In genomic region chr12:127640181-127640886, GRCh38 we compare ENCODE assay signal across 16 cellular contexts.
DNase-seq lines count a peak whose midpoint lies in the region; ATAC-seq, FAIRE-seq and TF ChIP-seq lines count a peak whose summit lies in the region.
"Had no signal": no experiment of that assay in that cellular context is flagged by ENCODE, and none has a peak within 500 bp of the region (broad histone marks: within the 10 kb centered on the region; RNA-seq: fewer than 3 reads in every experiment).

No MANE protein-coding gene starts in this region.

- ATAC-seq in IMR-90 (ENCODE audit: low read depth) (no peak), K562 (no peak), HG02885 (IDR thresholded peaks at IDR 0.05; ENCODE audit: poor library complexity, unreplicated experiment) (no peak)
- ATAC-seq: effector memory CD8-positive, alpha-beta T cell had no signal

- no CpG with 5 or more reads among the region's 6 CpGs for WGBS in IMR-90 (ENCODE audit: extremely low coverage in 2 of 2, insufficient read length in 1 of 2), 2 experiments
- 3% methylated on average over 6 of the region's 6 CpGs for WGBS in K562 (ENCODE audit: insufficient coverage, low coverage, missing lambda C conversion rate)
- WGBS in mesodermal cell (ENCODE audit: insufficient coverage in 2 of 2), 2 experiments: 69 to 89% methylated on average over 3 to 4 of the region's 6 CpGs

- CTCF ChIA-PET in IMR-90 (lab: Yijun Ruan, JAX): no interaction called here
- CTCF ChIA-PET in K562 (lab: Yijun Ruan, JAX; ENCODE audit: low intra/inter-chr PET ratio): no interaction called here

- H3K4ac ChIP-seq in IMR-90 (ENCODE audit: low read depth, low read length): 0 out of 2 replicates have a peak overlapping the region, but pooled peaks have one; percentile 20

- no peak overlapping the region for H2BK15ac ChIP-seq in IMR-90 (ENCODE audit: low read depth, low read length)

- H3K9me3 ChIP-seq in IMR-90 (ENCODE audit: control insufficient read depth, insufficient read depth, low read length): peaks cover 7% of the 10 kb centered on the region
- H3K9me3 ChIP-seq in K562 (replicated peaks; ENCODE audit: control insufficient read depth, insufficient read depth, low read depth, low read length): no peaks in the 10 kb centered on the region
- no peaks in the 10 kb centered on the region for H3K9me3 ChIP-seq in mesodermal cell (ENCODE audit: control insufficient read depth, low read length)
- H3K9me3 ChIP-seq: adrenal gland had no signal

- no peaks in the 10 kb centered on the region for H3K27me3 ChIP-seq in IMR-90 (ENCODE audit: control insufficient read depth, insufficient read depth, low read length)
- no peaks in the 10 kb centered on the region for H3K27me3 ChIP-seq in K562 (ENCODE audit: control insufficient read depth in 2 of 2, insufficient read depth in 2 of 2, low read length in 2 of 2)
- H3K27me3 ChIP-seq: adrenal gland had no signal

- dilution Hi-C loops in IMR-90 (cut with HindIII; ENCODE audit: low sequenced_read_pairs, unreplicated experiment): no loop called here

- intact Hi-C loops in IMR-90 (cut with micrococcal nuclease) (no loop called here), K562 (cut with micrococcal nuclease) (no loop called here)

- H3K79me1 ChIP-seq in IMR-90 (ENCODE audit: low read depth in 1 of 2, low read length in 2 of 2): no peaks in the 10 kb centered on the region

- no peak overlapping the region for H4K91ac ChIP-seq in IMR-90 (ENCODE audit: insufficient read depth, low read depth, low read length)

- H4K20me1 ChIP-seq in IMR-90 (ENCODE audit: insufficient read depth, low read length) (no peaks in the 10 kb centered on the region), K562 (replicated peaks; ENCODE audit: control insufficient read depth, insufficient read depth, low read length) (no peaks in the 10 kb centered on the region)

- no peak overlapping the region for H2BK5ac ChIP-seq in IMR-90 (ENCODE audit: low read depth, low read length, poor library complexity, severe bottlenecking)

- in situ Hi-C loops in IMR-90 (cut with MboI; ENCODE audit: low sequenced_read_pairs): no loop called here
- in situ Hi-C loops in K562 (cut with MboI): no loop called here

- TF ChIP-seq RAD21 in IMR-90 (IDR thresholded peaks at IDR 0.05; ENCODE audit: low read length): no peak
- TF ChIP-seq RAD21 in K562 (CRISPR knock-in tag; conservative IDR thresholded peaks at IDR 0.05 in 1 of 2, IDR thresholded peaks at IDR 0.05 in 1 of 2): no peak

- BruUV-seq in IMR-90 (replicated peaks; lab: Mats Ljungman, UMichigan) (no TSS peak), K562 (replicated peaks; lab: Mats Ljungman, UMichigan) (no TSS peak)

- H2AFZ ChIP-seq in IMR-90 (replicated peaks; ENCODE audit: low read length, poor library complexity) (no peak overlapping the region), K562 (ENCODE audit: low read depth, low read length) (no peak overlapping the region)

- no peak overlapping the region for H4K5ac ChIP-seq in IMR-90 (ENCODE audit: low read depth, low read length)

- no peaks in the 10 kb centered on the region for H3K79me2 ChIP-seq in K562 (ENCODE audit: control insufficient read depth, insufficient read depth, low read length)

- H2BK120ac ChIP-seq in IMR-90 (ENCODE audit: low read depth, low read length): no peak overlapping the region

- H3K36me3 ChIP-seq in IMR-90 (ENCODE audit: control insufficient read depth, insufficient read depth, low read length): no peaks in the 10 kb centered on the region
- H3K36me3 ChIP-seq in K562 (ENCODE audit: control insufficient read depth, insufficient read depth, low read length): no peaks in the 10 kb centered on the region
- H3K36me3 ChIP-seq in mesodermal cell (ENCODE audit: control insufficient read depth, insufficient read depth, low read length): no peaks in the 10 kb centered on the region
- H3K36me3 ChIP-seq: adrenal gland had no signal

- H3K4me2 ChIP-seq in IMR-90 (ENCODE audit: low read depth, low read length) (no peak overlapping the region), K562 (ENCODE audit: insufficient read depth, low read length) (no peak overlapping the region)

- H2BK20ac ChIP-seq in IMR-90 (ENCODE audit: low read depth, low read length): no peak overlapping the region; the same call in 1 of the 2 replicates

- H3K4me3 ChIP-seq in IMR-90 (ENCODE audit: insufficient read depth, low read depth, low read length): no peak overlapping the region
- H3K4me3 ChIP-seq in K562: no peak overlapping the region
- no peak overlapping the region for H3K4me3 ChIP-seq in mesodermal cell (ENCODE audit: extremely low read depth, insufficient read depth, low read length, poor library complexity, severe bottlenecking)
- H3K4me3 ChIP-seq: adrenal gland had no signal

- H3K18ac ChIP-seq in IMR-90 (ENCODE audit: low read depth, low read length): no peak overlapping the region

- FAIRE-seq in K562 (lab: Jason Lieb, UNC): no peak

- H3K56ac ChIP-seq in IMR-90 (ENCODE audit: extremely low read depth, insufficient read depth, low read length): no peak overlapping the region

- no peak for TF ChIP-seq CTCF in IMR-90 (conservative IDR thresholded peaks at IDR 0.05; ENCODE audit: low read depth, low read length)
- TF ChIP-seq CTCF in K562 (IDR thresholded peaks at IDR 0.05 in 2 of 3, conservative IDR thresholded peaks at IDR 0.05 in 1 of 3; ENCODE audit: insufficient read depth in 2 of 3, low read depth in 1 of 3, low read length in 3 of 3): no peak

- H3K9me1 ChIP-seq in IMR-90 (ENCODE audit: insufficient read depth, low read length) (no peaks in the 10 kb centered on the region), K562 (ENCODE audit: control insufficient read depth, insufficient read depth, low read length) (no peaks in the 10 kb centered on the region)

- TF ChIP-seq POLR2A in IMR-90 (IDR thresholded peaks at IDR 0.05; ENCODE audit: low read depth, low read length) (no peak), K562 (conservative IDR thresholded peaks at IDR 0.05) (no peak)

- POLR2A ChIA-PET in IMR-90 (lab: Charles Lee; ENCODE audit: unreplicated experiment) (no interaction called here), K562 (lab: Yijun Ruan, JAX) (no interaction called here)

- TF ChIP-seq EP300 in K562 (IDR thresholded peaks at IDR 0.05; ENCODE audit: low read length): no peak

- no peak overlapping the region for H3K14ac ChIP-seq in IMR-90 (replicated peaks; ENCODE audit: low read depth, low read length)

- H3K23ac ChIP-seq in IMR-90 (ENCODE audit: low read depth, low read length): no peak overlapping the region

- H3K4me1 ChIP-seq in IMR-90 (ENCODE audit: control insufficient read depth, insufficient read depth, low read length): peaks cover 3% of the 10 kb centered on the region; the same call in 1 of the 2 replicates
- no peaks in the 10 kb centered on the region for H3K4me1 ChIP-seq in K562 (replicated peaks in 1 of 2; ENCODE audit: control insufficient read depth in 2 of 2, insufficient read depth in 2 of 2, low read length in 2 of 2)
- H3K4me1 ChIP-seq in mesodermal cell (ENCODE audit: control insufficient read depth, insufficient read depth, low read length, poor library complexity, severe bottlenecking): no peaks in the 10 kb centered on the region
- H3K4me1 ChIP-seq: adrenal gland had no signal

- H2AK5ac ChIP-seq in IMR-90 (ENCODE audit: low read depth, low read length): 0 out of 2 replicates have a peak overlapping the region, but pooled peaks have one; percentile 27

- no peak overlapping the region for H2AK9ac ChIP-seq in IMR-90 (replicated peaks; ENCODE audit: low read depth, low read length, poor library complexity)

- H3K27ac ChIP-seq in IMR-90 (ENCODE audit: insufficient read depth, low read length) (no peak overlapping the region), K562 (ENCODE audit: extremely low read depth, low read depth, low read length) (no peak overlapping the region), mesodermal cell (ENCODE audit: low read depth, low read length, severe bottlenecking) (peak overlapping the region; percentile 74)
- H3K27ac ChIP-seq: adrenal gland had no signal

- H3K9ac ChIP-seq in IMR-90 (ENCODE audit: low read depth, low read length) (no peak overlapping the region), K562 (ENCODE audit: insufficient read depth in 1 of 2, low read depth in 2 of 2, low read length in 2 of 2) (no peak overlapping the region)

- no peak overlapping the region for H4K8ac ChIP-seq in IMR-90 (ENCODE audit: low read depth in 2 of 2, low read length in 2 of 2)

- peak; percentile 47 for DNase-seq in AG08396 (ENCODE audit: low spot score)
- DNase-seq in IMR-90: peak; percentile 57
- DNase-seq in K562 (ENCODE audit: extremely low read depth in 1 of 4, low spot score in 3 of 4): no peak
- DNase-seq in NK-92 (lab: John Stamatoyannopoulos, UW; ENCODE audit: unreplicated experiment): no peak
- no peak for DNase-seq in amniotic stem cell (lab: John Stamatoyannopoulos, UW)
- no peak for DNase-seq in DMS153 (lab: John Stamatoyannopoulos, UW)
- DNase-seq: activated CD4-positive, alpha-beta T cell treated with anti-CD3 and anti-CD28 coated beads, Interleukin-2, amount 10 ng/mL, durations not matched to agents 7 days and 5 days; activated CD8-positive, alpha-beta memory T cell treated with anti-CD3 and anti-CD28 coated beads, Interleukin-2, amount 50 U/mL, for 4 hours; activated effector memory CD4-positive, alpha-beta T cell treated with Interleukin-2 at 50 U/mL for 16 hours; CD8-positive, alpha-beta memory T cell; DMS79; effector memory CD8-positive, alpha-beta T cell; NCI-H524 treated with DMSO at 0.1 percent for 48 hours had no signal

TF ChIP-seq in IMR-90, 13 proteins besides CTCF, POLR2A, EP300 and RAD21 (continues in another document):
- TF ChIP-seq USF2 (IDR thresholded peaks at IDR 0.05; ENCODE audit: low read depth, low read length): peak; percentile 74; the same call in 1 of the 2 replicates
- TF ChIP-seq CEBPB (IDR thresholded peaks at IDR 0.05; ENCODE audit: low read depth, low read length): peak; percentile 37; the same call in 1 of the 2 replicates

TF ChIP-seq in K562, 482 proteins besides CTCF, POLR2A, EP300 and RAD21 (continues in another document):
- TF ChIP-seq USF2 (CRISPR knock-in tag; IDR thresholded peaks at IDR 0.05): peak; percentile 40
- peak; percentile 75 for TF ChIP-seq USF1 (CRISPR knock-in tag; IDR thresholded peaks at IDR 0.05)
- peak; percentile 66 for TF ChIP-seq NFYB (IDR thresholded peaks at IDR 0.05; ENCODE audit: extremely low read depth, insufficient read length)

Comparison
In these comparisons a context has a peak if more than half of its experiments do, and no peak if none do; other contexts are left out.
1. DNase-seq: peak in AG08396 (single experiment) and IMR-90 (single experiment); none in K562 (0 of 4), NK-92 (single experiment), amniotic stem cell (single experiment) and DMS153 (single experiment).